Comparison of ENCODE assay signal across 9 cellular contexts in genomic region chr12:58917699-58918334, GRCh38. TPM values are rescaled to one million over a fixed set of nuclear protein-coding genes. Genes with fewer than 3 reads are reported as not detected.
A peak's percentile ranks its signal among the peaks of the same experiment; 100 is the strongest.
DNase-seq lines count a peak whose midpoint lies in the region; ATAC-seq and TF ChIP-seq lines count a peak whose summit lies in the region.
"Had no signal": no experiment of that assay in that cellular context is flagged by ENCODE, and none has a peak within 500 bp of the region (broad histone marks: within the 10 kb centered on the region; RNA-seq: fewer than 3 reads in every experiment).

No MANE protein-coding gene starts in this region.

- CTCF ChIA-PET in SK-N-SH (lab: Yijun Ruan, JAX) = interaction anchor here (0.8 kb wide), 1 partner anchor 23 kb away, joined by 3 read pairs; no protein-coding TSS in a partner anchor

- TF ChIP-seq RAD21 in SK-N-SH (IDR thresholded peaks at IDR 0.05; ENCODE audit: low read length) = no peak

- peaks cover 13% of the 10 kb centered on the region; the same call in 1 of the 2 replicates for H3K36me3 ChIP-seq in GM23248 (ENCODE audit: low read depth)
- peaks cover 21% of the 10 kb centered on the region for H3K36me3 ChIP-seq in SJCRH30
- H3K36me3 ChIP-seq in Karpas-422 (ENCODE audit: insufficient read depth, low read length) = no peaks in the 10 kb centered on the region
- no peaks in the 10 kb centered on the region for H3K36me3 ChIP-seq in SK-N-SH (replicated peaks in 1 of 2; ENCODE audit: control insufficient read depth in 1 of 2, insufficient read depth in 2 of 2, low read length in 1 of 2)

- H3F3A ChIP-seq in GM23248 (ENCODE audit: insufficient read depth) (peaks cover 38% of the 10 kb centered on the region; the same call in 1 of the 2 replicates), SK-N-SH (replicated peaks; ENCODE audit: insufficient read depth) (no peaks in the 10 kb centered on the region)

- in situ Hi-C loops in GM23248 (cut with MboI) = loop anchor here (10.0 kb wide), 2 partner anchors 167 to 237 kb away; no protein-coding TSS in a partner anchor

- no peak for TF ChIP-seq EP300 in SK-N-SH (IDR thresholded peaks at IDR 0.05; ENCODE audit: borderline replicate concordance in 1 of 2, low read depth in 1 of 2, low read length in 1 of 2)

- peak overlapping the region; percentile 90 for H2AFZ ChIP-seq in GM23248
- H2AFZ ChIP-seq in Karpas-422 (ENCODE audit: low read length) = no peak overlapping the region
- H2AFZ ChIP-seq in SK-N-SH (ENCODE audit: low read depth) = no peak overlapping the region

- H4K20me1 ChIP-seq in GM23248 (ENCODE audit: insufficient read depth) = no peaks in the 10 kb centered on the region
- H4K20me1 ChIP-seq in Karpas-422 (ENCODE audit: insufficient read depth, low read depth, low read length) = no peaks in the 10 kb centered on the region
- no peaks in the 10 kb centered on the region for H4K20me1 ChIP-seq in SK-N-SH (ENCODE audit: insufficient read depth)

- DNase-seq in GM23248 (peak; percentile 36), SJCRH30 (peak in 1 of 2 experiments; percentile 57), right cardiac atrium (no peak), skeletal muscle cell (ENCODE audit: low read depth) (no peak), Karpas-422 (no peak), SK-N-SH (no peak), NCI-H1694 treated with DMSO at 0.1 percent for 48 hours (lab: John Stamatoyannopoulos, UW) (no peak)
- DNase-seq: activated naive CD8-positive, alpha-beta T cell treated with anti-CD3 and anti-CD28 coated beads, Interleukin-2, amount 50 U/mL, for 24 hours had no signal

- peaks cover 71% of the 10 kb centered on the region for H3K79me2 ChIP-seq in GM23248 (ENCODE audit: insufficient read depth)
- H3K79me2 ChIP-seq in Karpas-422 (ENCODE audit: low read length) = no peaks in the 10 kb centered on the region
- H3K79me2 ChIP-seq in SK-N-SH (ENCODE audit: insufficient read depth) = no peaks in the 10 kb centered on the region

- peaks cover 34% of the 10 kb centered on the region for H3K4me1 ChIP-seq in GM23248 (ENCODE audit: insufficient read depth)
- peaks cover 32% of the 10 kb centered on the region for H3K4me1 ChIP-seq in SJCRH30
- H3K4me1 ChIP-seq in right cardiac atrium (ENCODE audit: control insufficient read depth, insufficient read depth, low read length) = no peaks in the 10 kb centered on the region
- H3K4me1 ChIP-seq in Karpas-422 (ENCODE audit: low read length) = no peaks in the 10 kb centered on the region
- peaks cover 0 to 7% of the 10 kb centered on the region in 2 experiments; a peak in 1 of 4 replicates for H3K4me1 ChIP-seq in SK-N-SH (ENCODE audit: control insufficient read depth in 1 of 2, insufficient read depth in 2 of 2, low read depth in 1 of 2, low read length in 1 of 2)

- POLR2A ChIA-PET in SK-N-SH (lab: Yijun Ruan, JAX) = no interaction called here

- H3K9ac ChIP-seq in GM23248 (peak overlapping the region; percentile 84), Karpas-422 (ENCODE audit: low read length) (no peak overlapping the region), SK-N-SH (no peak overlapping the region)

- intact Hi-C loops in right cardiac atrium (cut with DNase I) = no loop called here

- no peaks in the 10 kb centered on the region for H3K27me3 ChIP-seq in GM23248 (replicated peaks; ENCODE audit: insufficient read depth)
- H3K27me3 ChIP-seq in SJCRH30 = no peaks in the 10 kb centered on the region
- no peaks in the 10 kb centered on the region for H3K27me3 ChIP-seq in right cardiac atrium (ENCODE audit: control insufficient read depth, insufficient read depth)
- no peaks in the 10 kb centered on the region for H3K27me3 ChIP-seq in Karpas-422 (ENCODE audit: low read length)
- H3K27me3 ChIP-seq in SK-N-SH (ENCODE audit: insufficient read depth) = peaks cover 34% of the 10 kb centered on the region

- H3K4me3 ChIP-seq in GM23248 (peak overlapping the region; percentile 95), SJCRH30 (peak overlapping the region; percentile 72), right cardiac atrium (ENCODE audit: low read length) (peak overlapping the region; percentile 65), skeletal muscle cell (ENCODE audit: low read depth, low read length) (peak overlapping the region; percentile 95), Karpas-422 (ENCODE audit: low read length) (no peak overlapping the region), SK-N-SH (ENCODE audit: low read depth in 2 of 2, low read length in 1 of 2) (no peak overlapping the region)

- H3K4me2 ChIP-seq in GM23248 (ENCODE audit: unreplicated experiment) (peak overlapping the region; percentile 94), Karpas-422 (ENCODE audit: low read depth, low read length, poor library complexity, severe bottlenecking) (no peak overlapping the region), SK-N-SH (no peak overlapping the region)

- 1 to 2% methylated on average over 4 of the region's 4 CpGs for WGBS in GM23248 (ENCODE audit: low coverage in 1 of 2, low lambda C conversion rate in 2 of 2, missing lambda C conversion rate in 2 of 2), 2 experiments
- 45% methylated on average over 4 of the region's 4 CpGs for WGBS in right cardiac atrium
- 17% methylated on average over 4 of the region's 4 CpGs for WGBS in SK-N-SH (ENCODE audit: low lambda C conversion rate)

- ATAC-seq in right cardiac atrium = no peak
- ATAC-seq in GM19328 (IDR thresholded peaks at IDR 0.05; ENCODE audit: unreplicated experiment) = no peak
- ATAC-seq: activated naive CD8-positive, alpha-beta T cell treated with anti-CD3 and anti-CD28 coated beads, Interleukin-2, amount 50 U/mL, for 24 hours had no signal

- peak overlapping the region; percentile 81 for H3K27ac ChIP-seq in GM23248
- H3K27ac ChIP-seq in SJCRH30 = peak overlapping the region; percentile 81
- H3K27ac ChIP-seq in right cardiac atrium (ENCODE audit: low read length) = no peak overlapping the region
- H3K27ac ChIP-seq in Karpas-422 (ENCODE audit: low read length) = no peak overlapping the region
- H3K27ac ChIP-seq in SK-N-SH (ENCODE audit: low read depth in 2 of 2, low read length in 1 of 2) = no peak overlapping the region

- H3K9me3 ChIP-seq in GM23248 (ENCODE audit: low read depth) = no peaks in the 10 kb centered on the region
- no peaks in the 10 kb centered on the region for H3K9me3 ChIP-seq in SJCRH30 (replicated peaks)
- no peaks in the 10 kb centered on the region for H3K9me3 ChIP-seq in right cardiac atrium (ENCODE audit: control insufficient read depth, low read length)
- no peaks in the 10 kb centered on the region for H3K9me3 ChIP-seq in Karpas-422 (ENCODE audit: low read length)
- no peaks in the 10 kb centered on the region for H3K9me3 ChIP-seq in SK-N-SH

- no peak for TF ChIP-seq CTCF in SK-N-SH (IDR thresholded peaks at IDR 0.05)

- H3K9me2 ChIP-seq in GM23248 (ENCODE audit: insufficient read depth) = no peaks in the 10 kb centered on the region
- no peaks in the 10 kb centered on the region for H3K9me2 ChIP-seq in Karpas-422 (replicated peaks; ENCODE audit: insufficient read depth, low read length)
- no peaks in the 10 kb centered on the region for H3K9me2 ChIP-seq in SK-N-SH

TF ChIP-seq in SK-N-SH, 30 proteins besides CTCF, POLR2A, EP300 and RAD21:
- no peak for TF ChIP-seq RXRA (IDR thresholded peaks at IDR 0.05; ENCODE audit: borderline replicate concordance, low read depth)
- no peak for TF ChIP-seq NRF1 (IDR thresholded peaks at IDR 0.05; ENCODE audit: low read depth, low read length)
- TF ChIP-seq TAF1 (IDR thresholded peaks at IDR 0.05; ENCODE audit: borderline replicate concordance, low read depth, low read length) = no peak
- TF ChIP-seq MAX (IDR thresholded peaks at IDR 0.05; ENCODE audit: low read depth) = no peak
- no peak for TF ChIP-seq POLR2AphosphoS5 (IDR thresholded peaks at IDR 0.05; ENCODE audit: low read depth, low read length)
- TF ChIP-seq IRF3 (IDR thresholded peaks at IDR 0.05; ENCODE audit: low read depth, low read length) = no peak
- no peak for TF ChIP-seq GABPA (IDR thresholded peaks at IDR 0.05; ENCODE audit: low read depth)
- no peak for TF ChIP-seq EZH2phosphoT487 (IDR thresholded peaks at IDR 0.05; ENCODE audit: borderline replicate concordance, low read depth)
- TF ChIP-seq JUND (IDR thresholded peaks at IDR 0.05) = no peak
- TF ChIP-seq RFX5 (IDR thresholded peaks at IDR 0.05; ENCODE audit: low read length) = no peak
- TF ChIP-seq MXI1 (IDR thresholded peaks at IDR 0.05; ENCODE audit: low read depth, low read length) = no peak
- no peak for TF ChIP-seq PBX3 (IDR thresholded peaks at IDR 0.05)

RNA-seq across cellular contexts. Expression of gene LRIG3, which starts 2.5 kb away (rescaled TPM):
- 24.7 and 29.3 TPM in 2 replicates for total RNA-seq in GM23248 (2014; rRNA removed; shearing (Covaris generic))
- 9.2 and 10.4 TPM in 2 replicates for polyA plus RNA-seq in GM23248 (2016; fragmentation: Nextera tagmentation; extraction: Ambion mirVana)
- 129 and 150 TPM in 2 replicates for total RNA-seq in SJCRH30 (2014; rRNA removed; shearing (Covaris generic))
- 10 to 100 TPM in 3 of 4 donors, 1 to 10 TPM in 1; 8.7 to 22.7 (median 12.2) TPM for total RNA-seq in right cardiac atrium
- 3.0 TPM for polyA plus RNA-seq in right cardiac atrium
- not detected in 2 replicates for total RNA-seq in Karpas-422 (2014; rRNA removed; shearing (Covaris generic); ENCODE audit: low replicate concordance)
- 0.03 and 0.08 TPM in 2 replicates for polyA plus RNA-seq in SK-N-SH (2012; rRNA removed)
- 0.03 and 0.13 TPM in 2 replicates for polyA plus RNA-seq in SK-N-SH (2012; cell fraction: cytosol; rRNA removed)
- 0.05 and 0.29 TPM in 2 replicates for polyA plus RNA-seq in SK-N-SH (2012; cell fraction: nucleus; rRNA removed)

Comparison
In these comparisons a context has a peak if more than half of its experiments do, and no peak if none do; other contexts are left out.
1. H3K27ac ChIP-seq: peak in GM23248 (single experiment) and SJCRH30 (single experiment); none in right cardiac atrium (single experiment), Karpas-422 (single experiment) and SK-N-SH (0 of 2).
2. H3K4me3 ChIP-seq: peak in GM23248 (single experiment), SJCRH30 (single experiment), right cardiac atrium (single experiment) and skeletal muscle cell (single experiment); none in Karpas-422 (single experiment) and SK-N-SH (0 of 2).